Comparison of ENCODE assay signal across 10 cellular contexts in the genomic region with DNA sequence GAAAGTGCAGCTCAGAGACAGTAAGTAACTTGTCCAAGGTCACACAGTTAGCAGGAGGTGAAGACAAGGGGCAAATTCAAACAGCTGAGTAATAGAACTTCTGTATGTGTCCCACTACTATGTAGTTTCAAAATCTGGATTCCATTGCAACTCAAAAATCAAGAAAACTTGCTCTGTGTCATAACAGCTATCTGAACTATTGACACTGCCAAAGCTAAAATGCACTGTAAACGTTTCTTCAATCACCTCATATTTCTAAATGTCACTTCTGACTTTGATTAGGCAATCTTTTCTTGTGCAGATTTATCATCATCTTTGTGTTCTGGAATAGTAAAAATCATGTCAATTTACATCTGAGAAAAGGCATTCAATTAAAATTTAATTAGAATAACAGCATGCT.
ATAC-seq and TF ChIP-seq lines count a peak whose summit lies in the region.
"Had no signal": no experiment of that assay in that cellular context is flagged by ENCODE, and none has a peak within 500 bp of the region (broad histone marks: within the 10 kb centered on the region; RNA-seq: fewer than 3 reads in every experiment).

No MANE protein-coding gene starts in this region.

- H3K4me2 ChIP-seq in neural cell (ENCODE audit: low read length), result no peak overlapping the region
- H3K4me2 ChIP-seq: A549; BLaER1; BLaER1 treated with 17β-estradiol and CSF1 and Interleukin-3, amounts not matched to agents 10 nM and 100 nM had no signal

- no peak overlapping the region for H3K9ac ChIP-seq in neural cell (ENCODE audit: low read length)
- H3K9ac ChIP-seq: BLaER1; BLaER1 treated with 17β-estradiol and CSF1 and Interleukin-3, amounts not matched to agents 10 nM and 100 nM had no signal

- H3K4me3 ChIP-seq in neural cell (ENCODE audit: low read length), result no peak overlapping the region
- H3K4me3 ChIP-seq: A549; BLaER1; BLaER1 treated with 17β-estradiol and CSF1 and Interleukin-3, amounts not matched to agents 10 nM and 100 nM had no signal

- H3K79me2 ChIP-seq in neural cell (replicated peaks; ENCODE audit: insufficient read depth, low read length), result no peaks in the 10 kb centered on the region

- no peaks in the 10 kb centered on the region for H3K9me2 ChIP-seq in neural cell (ENCODE audit: insufficient read depth, low read length)

- H3F3A ChIP-seq in neural cell (ENCODE audit: insufficient read depth, low read length, poor library complexity, severe bottlenecking), result no peaks in the 10 kb centered on the region

- no peak for TF ChIP-seq RAD21 in neural cell (conservative IDR thresholded peaks at IDR 0.05)

- peak; percentile 88 for TF ChIP-seq EP300 in neural cell (conservative IDR thresholded peaks at IDR 0.05; ENCODE audit: poor library complexity, severe bottlenecking)

- H4K20me1 ChIP-seq in neural cell (ENCODE audit: insufficient read depth), result no peaks in the 10 kb centered on the region
- H4K20me1 ChIP-seq: BLaER1; BLaER1 treated with 17β-estradiol and CSF1 and Interleukin-3, amounts not matched to agents 10 nM and 100 nM had no signal

- no peak for TF ChIP-seq CTCF in neural cell (IDR thresholded peaks at IDR 0.05; ENCODE audit: poor library complexity, severe bottlenecking)

- no peak for ATAC-seq in activated CD4-positive, CD25-positive, alpha-beta regulatory T cell treated with anti-CD3 and anti-CD28 coated beads, Interleukin-2, amount 50 U/mL, for 24 hours
- ATAC-seq: A549; CD8-positive, alpha-beta T cell had no signal

- no peaks in the 10 kb centered on the region for H3K27me3 ChIP-seq in neural cell (ENCODE audit: insufficient read depth, low read depth, low read length)
- H3K27me3 ChIP-seq: BE2C; BLaER1; BLaER1 treated with 17β-estradiol and CSF1 and Interleukin-3, amounts not matched to agents 10 nM and 100 nM had no signal

- H3K36me3 ChIP-seq in neural cell (ENCODE audit: insufficient read depth, low read length), result no peaks in the 10 kb centered on the region
- H3K36me3 ChIP-seq: BE2C; BLaER1; BLaER1 treated with 17β-estradiol and CSF1 and Interleukin-3, amounts not matched to agents 10 nM and 100 nM had no signal

- H3K27ac ChIP-seq in neural cell (ENCODE audit: low read length), result no peak overlapping the region
- H3K27ac ChIP-seq: 22Rv1; A549; BLaER1; BLaER1 treated with 17β-estradiol and CSF1 and Interleukin-3, amounts not matched to agents 10 nM and 100 nM; C4-2B had no signal

- no peaks in the 10 kb centered on the region for H3K9me3 ChIP-seq in neural cell (ENCODE audit: low read length)
- H3K9me3 ChIP-seq: A549; BE2C; BLaER1; BLaER1 treated with 17β-estradiol and CSF1 and Interleukin-3, amounts not matched to agents 10 nM and 100 nM; Caco-2 had no signal

- no peak overlapping the region for H2AFZ ChIP-seq in neural cell (ENCODE audit: low read depth, low read length)

TF ChIP-seq in neural cell, 6 proteins besides CTCF, POLR2A, EP300 and RAD21:
- no peak for TF ChIP-seq MXI1 (conservative IDR thresholded peaks at IDR 0.05; ENCODE audit: poor library complexity, severe bottlenecking)
- no peak for TF ChIP-seq SMC3 (conservative IDR thresholded peaks at IDR 0.05; ENCODE audit: poor library complexity)
- TF ChIP-seq TAF1 (IDR thresholded peaks at IDR 0.05; ENCODE audit: low read depth), result no peak
- peak; percentile 65 for TF ChIP-seq POLR2AphosphoS5 (IDR thresholded peaks at IDR 0.05)
- no peak for TF ChIP-seq EZH2 (IDR thresholded peaks at IDR 0.05; ENCODE audit: borderline replicate concordance, insufficient read depth, low read length, poor library complexity, severe bottlenecking)
